In genomic region chr9:104969116-104969515, GRCh38 we compare ENCODE assay signal across 8 cellular contexts. TPM values are rescaled to one million over a fixed set of nuclear protein-coding genes. Genes with fewer than 3 reads are reported as not detected.
A peak's percentile ranks its signal among the peaks of the same experiment; 100 is the strongest.
DNase-seq lines count a peak whose midpoint lies in the region; ATAC-seq and TF ChIP-seq lines count a peak whose summit lies in the region.

No MANE protein-coding gene starts in this region.

- H3K9me3 Mint-ChIP-seq in activated T-cell treated with anti-CD3 and anti-CD28 coated beads, Interleukin-2, amount 50 U/mL, for 24 hours: no peaks in the 10 kb centered on the region

- peak overlapping the region; percentile 88 for H3K4me3 Mint-ChIP-seq in activated T-cell treated with anti-CD3 and anti-CD28 coated beads, Interleukin-2, amount 50 U/mL, for 24 hours

- no peaks in the 10 kb centered on the region for H3K36me3 ChIP-seq in mesenchymal stem cell (ENCODE audit: control insufficient read depth in 1 of 2, insufficient read depth in 2 of 2, low read depth in 1 of 2, low read length in 2 of 2)
- no peaks in the 10 kb centered on the region for H3K36me3 ChIP-seq in tibial nerve

- no peak for TF ChIP-seq POLR2A in tibial nerve (IDR thresholded peaks at IDR 0.05)

- WGBS in mesenchymal stem cell: 59% methylated on average over 4 of the region's 4 CpGs
- WGBS in tibial nerve, 2 donors: 46 to 58% methylated on average over 4 of the region's 4 CpGs

- H3K36me3 Mint-ChIP-seq in activated T-cell treated with anti-CD3 and anti-CD28 coated beads, Interleukin-2, amount 50 U/mL, for 24 hours (ENCODE audit: low read depth): no peaks in the 10 kb centered on the region

- H3K4me3 ChIP-seq in mesenchymal stem cell (ENCODE audit: insufficient read depth in 1 of 2, low read depth in 1 of 2, low read length in 2 of 2) (peak overlapping the region in 1 of 2 experiments; percentile 87), tibial nerve (peak overlapping the region in 2 of 4 donors; percentile 73 to 81)

- peak overlapping the region; percentile 52 for H4K8ac ChIP-seq in mesenchymal stem cell (ENCODE audit: low read length)

- H3K9me3 ChIP-seq in mesenchymal stem cell (ENCODE audit: control insufficient read depth, low read length) (no peaks in the 10 kb centered on the region), tibial nerve (no peaks in the 10 kb centered on the region)

- H3K14ac ChIP-seq in mesenchymal stem cell (ENCODE audit: low read length in 2 of 2): no peak overlapping the region

- H3K4me1 Mint-ChIP-seq in activated T-cell treated with anti-CD3 and anti-CD28 coated beads, Interleukin-2, amount 50 U/mL, for 24 hours (ENCODE audit: low read depth): peaks cover 13% of the 10 kb centered on the region

- TF ChIP-seq EP300 in tibial nerve (IDR thresholded peaks at IDR 0.05): no peak

- H3K9ac ChIP-seq in mesenchymal stem cell (ENCODE audit: low read length): peak overlapping the region; percentile 91

- peak overlapping the region; percentile 47 for H2AK5ac ChIP-seq in mesenchymal stem cell (ENCODE audit: low read length, severe bottlenecking)

- no peak for DNase-seq in activated T-cell treated with anti-CD3 and anti-CD28 coated beads, Interleukin-2, amount 50 U/mL, for 24 hours
- DNase-seq in activated T-cell treated with anti-CD3 and anti-CD28 coated beads for 4 hours (no peak), caudate nucleus (lab: John Stamatoyannopoulos, UW) (peak in 2 of 61 donors; percentile 3 to 30), mesenchymal stem cell (no peak), tibial nerve (ENCODE audit: low spot score in 2 of 2) (no peak), NCI-H2107 treated with DMSO at 0.1 percent for 48 hours (lab: John Stamatoyannopoulos, UW; ENCODE audit: unreplicated experiment) (no peak)
- DNase-seq in activated CD4-positive, CD25-positive, alpha-beta regulatory T cell treated with anti-CD3 and anti-CD28 coated beads, Interleukin-2, amount 50 U/mL, for 72 hours: no peak

- peak overlapping the region; percentile 70 for H4K91ac ChIP-seq in mesenchymal stem cell (ENCODE audit: low read length)

- no peak overlapping the region for H2BK5ac ChIP-seq in mesenchymal stem cell (ENCODE audit: low read depth, low read length, poor library complexity, severe bottlenecking)

- peaks cover 30% of the 10 kb centered on the region for H3K27me3 Mint-ChIP-seq in activated T-cell treated with anti-CD3 and anti-CD28 coated beads, Interleukin-2, amount 50 U/mL, for 24 hours

- H3K27me3 ChIP-seq in mesenchymal stem cell (ENCODE audit: control insufficient read depth in 1 of 2, insufficient read depth in 1 of 2, low read length in 2 of 2) (no peaks in the 10 kb centered on the region), tibial nerve (no peaks in the 10 kb centered on the region)

- peak overlapping the region; percentile 42 for H2BK120ac ChIP-seq in mesenchymal stem cell (ENCODE audit: low read depth, low read length)

- no peak overlapping the region for H3K27ac Mint-ChIP-seq in activated T-cell treated with anti-CD3 and anti-CD28 coated beads, Interleukin-2, amount 50 U/mL, for 24 hours

- no peak overlapping the region for H2AFZ ChIP-seq in mesenchymal stem cell (ENCODE audit: low read depth, low read length)

- H3K23ac ChIP-seq in mesenchymal stem cell (ENCODE audit: low read length in 2 of 2): no peak overlapping the region

- TF ChIP-seq CTCF in tibial nerve (IDR thresholded peaks at IDR 0.05): no peak

- peak overlapping the region; percentile 49 to 57 for H3K4ac ChIP-seq in mesenchymal stem cell (ENCODE audit: low read depth in 1 of 2, low read length in 2 of 2)

- H3K79me1 ChIP-seq in mesenchymal stem cell (replicated peaks; ENCODE audit: low read length, poor library complexity, severe bottlenecking): no peaks in the 10 kb centered on the region

- peak overlapping the region; percentile 73 for H3K4me2 ChIP-seq in mesenchymal stem cell (ENCODE audit: low read length, poor library complexity, severe bottlenecking)

- no peak overlapping the region for H2BK15ac ChIP-seq in mesenchymal stem cell (ENCODE audit: low read depth, poor library complexity, severe bottlenecking)

- peaks cover 6% of the 10 kb centered on the region for H3K4me1 ChIP-seq in mesenchymal stem cell (ENCODE audit: control insufficient read depth, insufficient read depth, low read depth, low read length)
- H3K4me1 ChIP-seq in tibial nerve: peaks cover 0 to 38% (median 16%) of the 10 kb centered on the region in 4 donors

- H3K18ac ChIP-seq in mesenchymal stem cell (ENCODE audit: low read depth in 1 of 2, low read length in 2 of 2): peak overlapping the region; percentile 100

- H2BK12ac ChIP-seq in mesenchymal stem cell (ENCODE audit: low read length in 2 of 2): peak overlapping the region; percentile 50 to 77

- peak overlapping the region; percentile 99 for H3K27ac ChIP-seq in caudate nucleus (ENCODE audit: low read depth, low read length)
- peak overlapping the region; percentile 95 for H3K27ac ChIP-seq in mesenchymal stem cell (ENCODE audit: low read length, poor library complexity, severe bottlenecking)
- H3K27ac ChIP-seq in tibial nerve: peak overlapping the region in 3 of 4 donors; percentile 52 to 98 (median 97)

- ATAC-seq in GM18858 (IDR thresholded peaks at IDR 0.05; ENCODE audit: unreplicated experiment): no peak

RNA-seq across cellular contexts. Expression of gene ABCA1, which starts 41.2 kb away (rescaled TPM):
- 27.2 TPM for polyA plus RNA-seq in mesenchymal stem cell (2013, experiment 1 of 2)
- polyA plus RNA-seq in mesenchymal stem cell (2013, experiment 2 of 2): 25.4 TPM
- total RNA-seq in tibial nerve: 10 to 100 TPM; 59.2 to 84.1 (median 80.5) TPM
